ENCODE assay signal across 8 cellular contexts in the genomic region with DNA sequence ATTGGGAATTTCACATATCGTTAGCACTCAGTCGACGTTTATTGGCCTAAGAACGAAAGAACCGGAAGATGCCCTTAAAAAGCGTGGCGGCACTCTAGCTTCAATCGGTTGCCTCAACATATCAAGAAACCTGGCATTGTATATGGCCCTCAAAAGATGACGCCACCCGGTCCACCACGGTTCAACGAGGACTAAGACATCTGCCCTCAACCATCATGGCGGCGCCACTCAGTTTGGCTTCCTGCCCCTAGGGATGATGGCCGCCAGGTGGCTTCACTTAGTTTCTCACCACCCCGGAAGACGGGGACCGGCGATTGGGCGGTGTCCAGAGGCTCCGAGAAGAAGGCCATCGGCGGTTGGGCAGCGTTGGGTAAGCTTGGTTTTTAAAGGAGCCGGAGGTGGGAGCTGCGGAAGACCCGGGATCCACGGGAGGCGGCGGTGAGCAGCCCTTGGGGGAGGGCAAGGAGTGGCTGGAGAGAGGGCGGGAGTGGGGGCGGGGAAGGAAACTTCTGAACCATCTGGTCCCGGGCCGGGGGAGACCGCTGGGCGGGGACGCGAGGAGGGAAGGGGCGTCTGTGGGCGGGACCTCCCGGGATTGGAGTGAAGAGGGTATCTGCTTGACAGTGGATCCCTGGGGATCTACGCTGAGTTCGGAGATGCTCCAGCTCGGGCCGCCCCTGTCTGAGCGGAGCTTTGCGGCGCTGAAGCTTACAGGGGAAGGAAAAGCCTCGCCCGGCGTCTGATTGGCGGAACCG.
DNase-seq lines count a peak whose midpoint lies in the region; ATAC-seq lines count a peak whose summit lies in the region.

A gene (plus strand): TSS at position 592 of the 755 bp plus-strand sequence. CDS start 686 bp downstream, outside the sequence.

- peaks cover 27 to 42% (median 37%) of the 10 kb centered on the region in 10 experiments for H3K4me1 ChIP-seq in BLaER1 treated with 17β-estradiol and CSF1 and Interleukin-3, amounts not matched to agents 10 nM and 100 nM

- peak within 1 kb of the TSS; percentile 81 to 90 (median 84) for H3K27ac ChIP-seq in BLaER1 treated with 17β-estradiol and CSF1 and Interleukin-3, amounts not matched to agents 10 nM and 100 nM

- peaks cover 0 to 18% (median 0%) of the 10 kb centered on the region in 11 experiments; a peak in 2 of 22 replicates for H4K20me1 ChIP-seq in BLaER1 treated with 17β-estradiol and CSF1 and Interleukin-3, amounts not matched to agents 10 nM and 100 nM

- peak; percentile 93 for DNase-seq in NCI-H748 treated with DMSO at 0.1 percent for 48 hours (lab: John Stamatoyannopoulos, UW)
- DNase-seq in activated CD4-positive, alpha-beta T cell treated with anti-CD3 and anti-CD28 coated beads, Interleukin-2, amount 50 U/mL, for 24 hours (ENCODE audit: low read depth in 1 of 2, low spot score in 1 of 2) = peak; percentile 95 to 99
- DNase-seq in dedifferentiated amniotic fluid mesenchymal stem cell (ENCODE audit: extremely low spot score) = peak; percentile 98
- peak; percentile 100 for DNase-seq in left kidney (ENCODE audit: low read depth, low spot score)
- DNase-seq in stimulated activated CD4-positive, alpha-beta T cell treated with anti-CD3 and anti-CD28 coated beads, Interleukin-2, amount 100 ng/mL, for 24 hours = peak; percentile 98

- H3K36me3 ChIP-seq in BLaER1 treated with 17β-estradiol and CSF1 and Interleukin-3, amounts not matched to agents 10 nM and 100 nM = peaks cover 18 to 35% (median 29%) of the 10 kb centered on the region in 11 experiments; a peak in 21 of 22 replicates

- peak within 1 kb of the TSS; percentile 79 to 91 (median 85) for H3K9ac ChIP-seq in BLaER1 treated with 17β-estradiol and CSF1 and Interleukin-3, amounts not matched to agents 10 nM and 100 nM

- no peaks in the 10 kb centered on the region for H3K9me3 ChIP-seq in BLaER1 treated with 17β-estradiol and CSF1 and Interleukin-3, amounts not matched to agents 10 nM and 100 nM (replicated peaks in 1 of 11)

- peak within 1 kb of the TSS; percentile 80 to 100 (median 97) for H3K4me2 ChIP-seq in BLaER1 treated with 17β-estradiol and CSF1 and Interleukin-3, amounts not matched to agents 10 nM and 100 nM

- peak; percentile 66 for ATAC-seq in GM19372 (IDR thresholded peaks at IDR 0.05; ENCODE audit: low read depth, unreplicated experiment)
- ATAC-seq in HG03558 (IDR thresholded peaks at IDR 0.05; ENCODE audit: extremely low read depth, unreplicated experiment) = peak; percentile 53

- peak within 1 kb of the TSS; percentile 76 to 98 (median 86) for H3K4me3 ChIP-seq in BLaER1 treated with 17β-estradiol and CSF1 and Interleukin-3, amounts not matched to agents 10 nM and 100 nM

- no peaks in the 10 kb centered on the region for H3K27me3 ChIP-seq in BLaER1 treated with 17β-estradiol and CSF1 and Interleukin-3, amounts not matched to agents 10 nM and 100 nM

Comparison
In these comparisons a context has a peak if more than half of its experiments do, and no peak if none do; other contexts are left out.
1. Peak in every context shown above with its lines: DNase-seq, ATAC-seq, H3K4me3 ChIP-seq and H3K27ac ChIP-seq.